8 cellular contexts compared by ENCODE assay signal in genomic region chr16:22898874-22899348, GRCh38.
DNase-seq lines count a peak whose midpoint lies in the region; ATAC-seq and TF ChIP-seq lines count a peak whose summit lies in the region.

No MANE protein-coding gene starts in this region.

- peak; percentile 74 to 89 (median 81) for ATAC-seq in right lobe of liver

- TF ChIP-seq POLR2A in right lobe of liver (IDR thresholded peaks at IDR 0.05): no peak

- peak; percentile 69 for TF ChIP-seq CTCF in WI38 (IDR thresholded peaks at IDR 0.05; ENCODE audit: low read depth, low read length)
- TF ChIP-seq CTCF in right lobe of liver (IDR thresholded peaks at IDR 0.05): peak; percentile 73 to 92 (median 79)

- intact Hi-C loops in right lobe of liver (cut with DNase I): loop anchor here in 1 of 2 donors (10.0 kb wide), 1 partner anchor 296 kb away; no protein-coding TSS in a partner anchor

- H3K27me3 ChIP-seq in right lobe of liver: no peaks in the 10 kb centered on the region

- peak; percentile 53 for DNase-seq in SIG-M5 treated with dmso at 0.1 percent for 504 hours (lab: John Stamatoyannopoulos, UW; ENCODE audit: unreplicated experiment)
- DNase-seq in SIG-M5 (lab: John Stamatoyannopoulos, UW): no peak
- DNase-seq in NCI-H2029 (lab: John Stamatoyannopoulos, UW): peak; percentile 80
- DNase-seq in dermis microvascular lymphatic vessel endothelial cell (ENCODE audit: low read depth in 2 of 2): peak; percentile 73 to 85
- DNase-seq in right lobe of liver: peak in 2 of 3 donors; percentile 70 to 78
- DNase-seq in stimulated activated CD4-positive, alpha-beta T cell treated with anti-CD3 and anti-CD28 coated beads, TNF-alpha, amount 100 ng/mL, for 48 hours (ENCODE audit: low read depth in 3 of 3): peak; percentile 26 to 45 (median 34)
- no peak for DNase-seq in LoVo (ENCODE audit: low spot score)

- no peaks in the 10 kb centered on the region for H3K36me3 ChIP-seq in right lobe of liver

- no peaks in the 10 kb centered on the region for H3K4me1 ChIP-seq in right lobe of liver

- H3K4me3 ChIP-seq in WI38 (ENCODE audit: low read depth, low read length): no peak overlapping the region
- H3K4me3 ChIP-seq in right lobe of liver: no peak overlapping the region

- WGBS in right lobe of liver (ENCODE audit: insufficient coverage, low coverage, low lambda C conversion rate, missing lambda C conversion rate): under 1% methylated on average over 10 of the region's 10 CpGs

- H3K9me3 ChIP-seq in right lobe of liver: no peaks in the 10 kb centered on the region

- no peak overlapping the region for H3K27ac ChIP-seq in right lobe of liver

Comparison
In these comparisons a context has a peak if more than half of its experiments do, and no peak if none do; other contexts are left out.
1. DNase-seq: peak in SIG-M5 treated with dmso at 0.1 percent for 504 hours (single experiment), NCI-H2029 (single experiment), dermis microvascular lymphatic vessel endothelial cell (2 of 2), right lobe of liver (2 of 3) and stimulated activated CD4-positive, alpha-beta T cell treated with anti-CD3 and anti-CD28 coated beads, TNF-alpha, amount 100 ng/mL, for 48 hours (3 of 3); none in SIG-M5 (single experiment) and LoVo (single experiment).